Comparison of ENCODE assay signal across 11 cellular contexts in the genomic region with DNA sequence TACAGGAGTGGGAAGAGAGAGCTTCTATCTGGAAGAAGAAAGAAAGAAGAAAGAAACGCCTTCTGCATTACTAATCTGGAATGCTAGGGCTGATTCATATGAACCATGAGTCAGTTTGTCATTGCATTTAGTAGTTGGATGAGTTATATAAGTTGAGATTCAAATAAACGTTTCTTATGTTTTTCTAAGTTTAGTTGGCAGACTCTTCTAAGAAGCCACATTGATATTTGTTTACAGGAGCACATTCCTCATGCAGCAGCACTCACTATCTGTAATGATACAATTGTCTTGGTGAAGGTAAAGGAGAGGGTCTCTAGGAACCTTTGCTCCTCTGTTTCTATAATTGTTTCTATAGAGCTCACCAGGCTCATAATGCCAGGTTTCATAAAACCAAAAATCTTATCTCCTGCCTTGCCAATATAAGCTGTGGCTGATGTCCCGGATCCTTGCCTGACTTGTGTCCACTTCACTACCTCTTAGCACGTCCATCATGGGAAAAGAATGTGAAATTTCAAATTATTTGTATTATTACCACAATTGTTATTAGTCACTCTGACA. TPM values are rescaled to one million over a fixed set of nuclear protein-coding genes. Genes with fewer than 3 reads are reported as not detected.
A peak's percentile ranks its signal among the peaks of the same experiment; 100 is the strongest.
DNase-seq lines count a peak whose midpoint lies in the region; ATAC-seq and TF ChIP-seq lines count a peak whose summit lies in the region.
"Had no signal": no experiment of that assay in that cellular context is flagged by ENCODE, and none has a peak within 500 bp of the region (broad histone marks: within the 10 kb centered on the region; RNA-seq: fewer than 3 reads in every experiment).

No MANE protein-coding gene starts in this region.

- no peaks in the 10 kb centered on the region for H3K79me2 ChIP-seq in neural progenitor cell (ENCODE audit: low read depth)

- no peak overlapping the region for H3K4me2 ChIP-seq in neural progenitor cell

- no peaks in the 10 kb centered on the region for H3F3A ChIP-seq in neural progenitor cell (ENCODE audit: low read depth)

- H4K20me1 ChIP-seq in neural progenitor cell (ENCODE audit: low read depth) = no peaks in the 10 kb centered on the region

- no peaks in the 10 kb centered on the region for H3K27me3 Mint-ChIP-seq in effector memory CD8-positive, alpha-beta T cell
- H3K27me3 Mint-ChIP-seq in neural progenitor cell (ENCODE audit: insufficient read depth, low read depth) = no peaks in the 10 kb centered on the region

- H3K9me3 ChIP-seq in neural progenitor cell (ENCODE audit: low read depth) = no peaks in the 10 kb centered on the region
- peaks cover 0 to 3% (median 1%) of the 10 kb centered on the region in 4 donors for H3K9me3 ChIP-seq in sigmoid colon
- H3K9me3 ChIP-seq: neutrophil had no signal

- H3K36me3 ChIP-seq in neural progenitor cell (no peaks in the 10 kb centered on the region), sigmoid colon (no peaks in the 10 kb centered on the region)
- H3K36me3 ChIP-seq: neutrophil had no signal

- WGBS in sigmoid colon, 2 donors = 59 to 75% methylated on average over 4 of the region's 4 CpGs

- no peak overlapping the region for H3K4me3 ChIP-seq in neural progenitor cell
- no peak overlapping the region for H3K4me3 ChIP-seq in sigmoid colon

- ATAC-seq in effector memory CD8-positive, alpha-beta T cell (replicated peaks) = peak; percentile 40
- ATAC-seq in omental fat pad (ENCODE audit: low FRiP score) (peak; percentile 89), GM18909 (IDR thresholded peaks at IDR 0.05; ENCODE audit: poor library complexity, unreplicated experiment) (no peak)

- H3K27ac Mint-ChIP-seq in effector memory CD8-positive, alpha-beta T cell = no peak overlapping the region
- no peak overlapping the region for H3K27ac Mint-ChIP-seq in neural progenitor cell

- no peak overlapping the region for H3K9ac ChIP-seq in neural progenitor cell

- DNase-seq in EH (ENCODE audit: low read depth) = peak; percentile 97
- peak; percentile 52 for DNase-seq in NCI-H460 (ENCODE audit: extremely low read depth, low read depth)
- no peak for DNase-seq in effector memory CD8-positive, alpha-beta T cell
- no peak for DNase-seq in omental fat pad (ENCODE audit: low spot score)
- no peak for DNase-seq in SKM-1 treated with dmso at 0.1 percent for 144 hours (lab: John Stamatoyannopoulos, UW; ENCODE audit: unreplicated experiment)
- DNase-seq in neural progenitor cell (ENCODE audit: low spot score) = no peak
- no peak for DNase-seq in sigmoid colon
- DNase-seq: activated gamma-delta T cell, NCI-H2029 had no signal

- peak in 1 of 4 donors; percentile 27 for TF ChIP-seq EP300 in sigmoid colon (IDR thresholded peaks at IDR 0.05)

- H3K36me3 Mint-ChIP-seq in effector memory CD8-positive, alpha-beta T cell (ENCODE audit: insufficient read depth) = no peaks in the 10 kb centered on the region
- no peaks in the 10 kb centered on the region for H3K36me3 Mint-ChIP-seq in neural progenitor cell

- intact Hi-C loops in sigmoid colon (cut with DNase I) = no loop called here

- TF ChIP-seq POLR2A in sigmoid colon (IDR thresholded peaks at IDR 0.05) = no peak

- H3K4me1 ChIP-seq in neural progenitor cell (no peaks in the 10 kb centered on the region), sigmoid colon (peaks cover 0 to 25% (median 18%) of the 10 kb centered on the region in 4 donors)

- no peaks in the 10 kb centered on the region for H3K9me3 Mint-ChIP-seq in effector memory CD8-positive, alpha-beta T cell
- H3K9me3 Mint-ChIP-seq in neural progenitor cell = peaks cover 3% of the 10 kb centered on the region

- H2AFZ ChIP-seq in neural progenitor cell (replicated peaks) = no peak overlapping the region

- H3K27ac ChIP-seq in neural progenitor cell (no peak overlapping the region), sigmoid colon (peak overlapping the region in 2 of 4 donors; percentile 68 to 82)
- H3K27ac ChIP-seq: neutrophil had no signal

- TF ChIP-seq CTCF in omental fat pad (IDR thresholded peaks at IDR 0.05) (no peak), neural progenitor cell (IDR thresholded peaks at IDR 0.05) (no peak), sigmoid colon (IDR thresholded peaks at IDR 0.05) (no peak)

- peak overlapping the region in 1 of 2 donors; percentile 35 for H3K4me3 Mint-ChIP-seq in effector memory CD8-positive, alpha-beta T cell
- no peak overlapping the region for H3K4me3 Mint-ChIP-seq in neural progenitor cell

- H3K27me3 ChIP-seq in neural progenitor cell (no peaks in the 10 kb centered on the region), sigmoid colon (no peaks in the 10 kb centered on the region)
- H3K27me3 ChIP-seq: neutrophil had no signal

- peaks cover 11 to 15% of the 10 kb centered on the region in 2 donors for H3K4me1 Mint-ChIP-seq in effector memory CD8-positive, alpha-beta T cell (ENCODE audit: low read depth in 2 of 2)
- peaks cover 2% of the 10 kb centered on the region for H3K4me1 Mint-ChIP-seq in neural progenitor cell

RNA-seq across cellular contexts. Expression of gene HOPX, which starts 39.5 kb away (rescaled TPM):
- 224 and 235 TPM in 2 replicates for total RNA-seq in NCI-H460 (2014; rRNA removed; shearing (Covaris generic))
- 108 and 121 TPM in 2 replicates for polyA plus RNA-seq in NCI-H460 (2014; cell fraction: nucleus; rRNA removed)
- 1 to 10 TPM; 2.4 to 6.8 (median 4.1) TPM for total RNA-seq in omental fat pad
- total RNA-seq in neural progenitor cell (ENCODE audit: low replicate concordance) = 2.6 and 2.8 TPM in 2 replicates
- 10 to 100 TPM; 24.7 to 57.9 (median 47.1) TPM for total RNA-seq in sigmoid colon
- polyA plus RNA-seq in sigmoid colon = 1 to 10 TPM; 2.5 to 6.6 (median 6.4) TPM

Comparison
In these comparisons a context has a peak if more than half of its experiments do, and no peak if none do; other contexts are left out.
1. DNase-seq: peak in EH (single experiment) and NCI-H460 (single experiment); none in effector memory CD8-positive, alpha-beta T cell (0 of 3), omental fat pad (single experiment), SKM-1 treated with dmso at 0.1 percent for 144 hours (single experiment), neural progenitor cell (single experiment) and sigmoid colon (single experiment).